ENCODE assay signal across 9 cellular contexts in genomic region chr2:30349691-30350090, GRCh38.
"Had no signal": no experiment of that assay in that cellular context is flagged by ENCODE, and none has a peak within 500 bp of the region (broad histone marks: within the 10 kb centered on the region; RNA-seq: fewer than 3 reads in every experiment).

No MANE protein-coding gene starts in this region.

- H3K4me3 ChIP-seq: suprapubic skin, upper lobe of left lung had no signal

- H3K27ac ChIP-seq: neutrophil, suprapubic skin had no signal

- H3K9me3 ChIP-seq: neutrophil, suprapubic skin, upper lobe of left lung had no signal

- DNase-seq: activated CD4-positive, alpha-beta T cell treated with anti-CD3 and anti-CD28 coated beads, Interleukin-2, amount 50 U/mL, for 1 hour; activated naive CD4-positive, alpha-beta T cell treated with anti-CD3 and anti-CD28 coated beads, Interleukin-2, amount 10 ng/mL, durations not matched to agents 7 days and 5 days; amygdala; left ventricle myocardium superior; natural killer cell; stimulated activated naive CD4-positive, alpha-beta T cell; upper lobe of left lung had no signal

- ATAC-seq: left ventricle myocardium superior, natural killer cell had no signal

- H3K36me3 ChIP-seq: neutrophil, suprapubic skin, upper lobe of left lung had no signal

- H3K27me3 ChIP-seq: suprapubic skin, upper lobe of left lung had no signal
